ENCODE assay signal across 10 cellular contexts in the genomic region with DNA sequence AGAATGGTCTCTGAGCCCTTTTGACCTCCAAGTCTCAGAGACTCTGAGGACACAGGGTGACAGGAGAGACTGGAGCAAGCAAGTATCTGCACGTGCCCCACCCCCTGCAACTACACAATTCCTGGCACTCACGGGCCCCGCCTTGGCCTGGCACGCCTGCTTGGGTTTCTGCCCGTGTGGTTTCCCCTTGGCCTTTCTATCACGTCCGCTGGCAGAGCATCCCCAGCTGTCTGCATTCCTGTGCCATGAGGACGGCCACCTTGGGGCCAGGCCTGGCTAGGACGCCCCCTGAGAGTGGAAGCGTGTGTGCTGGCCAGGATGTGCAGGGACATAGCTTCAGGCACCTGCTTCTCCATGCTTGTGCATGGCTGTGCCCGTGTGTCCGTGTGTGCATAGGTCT. TPM values are rescaled to one million over a fixed set of nuclear protein-coding genes. Genes with fewer than 3 reads are reported as not detected.
DNase-seq lines count a peak whose midpoint lies in the region; ATAC-seq and TF ChIP-seq lines count a peak whose summit lies in the region.
"Had no signal": no experiment of that assay in that cellular context is flagged by ENCODE, and none has a peak within 500 bp of the region (broad histone marks: within the 10 kb centered on the region; RNA-seq: fewer than 3 reads in every experiment).

No MANE protein-coding gene starts in this region.

- DNase-seq in EH (ENCODE audit: low read depth) (peak; percentile 81), RPMI8226 (peak; percentile 90), foreskin fibroblast (peak; percentile 50 to 65), psoas muscle (peak; percentile 85 to 93), NCI-H2227 treated with DMSO at 0.1 percent for 48 hours (lab: John Stamatoyannopoulos, UW) (no peak), NCI-H2107 (lab: John Stamatoyannopoulos, UW) (no peak)
- no peak for DNase-seq in stimulated activated naive CD8-positive, alpha-beta T cell treated with anti-CD3 and anti-CD28 coated beads, Interleukin-15, amount 100 ng/mL, for 72 hours
- DNase-seq: activated naive CD8-positive, alpha-beta T cell treated with anti-CD3 and anti-CD28 coated beads, Interleukin-2, amount 50 U/mL, for 24 hours had no signal

- no peaks in the 10 kb centered on the region for H3K9me3 ChIP-seq in psoas muscle

- no peak for TF ChIP-seq CTCF in foreskin fibroblast (IDR thresholded peaks at IDR 0.05; ENCODE audit: low read depth, low read length)
- no peak for TF ChIP-seq CTCF in psoas muscle (IDR thresholded peaks at IDR 0.05)

- no peaks in the 10 kb centered on the region for H3K36me3 ChIP-seq in psoas muscle (ENCODE audit: insufficient read depth in 1 of 2, low read depth in 1 of 2)

- H3K27me3 Mint-ChIP-seq in stimulated activated naive CD8-positive, alpha-beta T cell treated with anti-CD3 and anti-CD28 coated beads, Interleukin-15, amount 100 ng/mL, for 72 hours: peaks cover 42% of the 10 kb centered on the region

- no peaks in the 10 kb centered on the region for H3K9me3 Mint-ChIP-seq in stimulated activated naive CD8-positive, alpha-beta T cell treated with anti-CD3 and anti-CD28 coated beads, Interleukin-15, amount 100 ng/mL, for 72 hours
- H3K9me3 Mint-ChIP-seq: activated naive CD8-positive, alpha-beta T cell treated with anti-CD3 and anti-CD28 coated beads, Interleukin-2, amount 50 U/mL, for 24 hours had no signal

- WGBS in psoas muscle, 3 donors: 17 to 31% (median 21%) methylated on average over 12 of the region's 12 CpGs

- intact Hi-C loops in psoas muscle (cut with DNase I): no loop called here

- ATAC-seq in psoas muscle: peak; percentile 46 to 58 (median 56)
- no peak for ATAC-seq in stimulated activated naive CD8-positive, alpha-beta T cell treated with anti-CD3 and anti-CD28 coated beads, Interleukin-15, amount 100 ng/mL, for 72 hours
- no peak for ATAC-seq in GM19324 (IDR thresholded peaks at IDR 0.05; ENCODE audit: low FRiP score, unreplicated experiment)
- ATAC-seq: activated naive CD8-positive, alpha-beta T cell treated with anti-CD3 and anti-CD28 coated beads, Interleukin-2, amount 50 U/mL, for 24 hours had no signal

- H3K27ac ChIP-seq in psoas muscle: peak overlapping the region; percentile 93

- no peak overlapping the region for H3K4me3 Mint-ChIP-seq in stimulated activated naive CD8-positive, alpha-beta T cell treated with anti-CD3 and anti-CD28 coated beads, Interleukin-15, amount 100 ng/mL, for 72 hours
- H3K4me3 Mint-ChIP-seq: activated naive CD8-positive, alpha-beta T cell treated with anti-CD3 and anti-CD28 coated beads, Interleukin-2, amount 50 U/mL, for 24 hours had no signal

- H3K27me3 ChIP-seq in psoas muscle (ENCODE audit: insufficient read depth in 3 of 3, low read length in 2 of 3): no peaks in the 10 kb centered on the region

- peaks cover 20% of the 10 kb centered on the region for H3K4me1 Mint-ChIP-seq in stimulated activated naive CD8-positive, alpha-beta T cell treated with anti-CD3 and anti-CD28 coated beads, Interleukin-15, amount 100 ng/mL, for 72 hours

- H3K27ac Mint-ChIP-seq in stimulated activated naive CD8-positive, alpha-beta T cell treated with anti-CD3 and anti-CD28 coated beads, Interleukin-15, amount 100 ng/mL, for 72 hours: no peak overlapping the region
- H3K27ac Mint-ChIP-seq: activated naive CD8-positive, alpha-beta T cell treated with anti-CD3 and anti-CD28 coated beads, Interleukin-2, amount 50 U/mL, for 24 hours had no signal

- H3K4me3 ChIP-seq in foreskin fibroblast (ENCODE audit: low read depth in 1 of 2, low read length in 2 of 2) (no peak overlapping the region), psoas muscle (no peak overlapping the region)
- H3K4me3 ChIP-seq: skin epidermis had no signal

- H3K4me1 ChIP-seq in psoas muscle: peaks cover 65% of the 10 kb centered on the region

RNA-seq across cellular contexts. Expression of gene EDN2, which starts 14.3 kb away (rescaled TPM):
- not detected for total RNA-seq in psoas muscle
- polyA plus RNA-seq in psoas muscle: under 1 TPM in 2 of 3 donors, not detected in 1; 0.03 to 0.10 TPM

Comparison
In these comparisons a context has a peak if more than half of its experiments do, and no peak if none do; other contexts are left out.
1. DNase-seq: peak in EH (single experiment), RPMI8226 (single experiment), foreskin fibroblast (2 of 2) and psoas muscle (2 of 2); none in stimulated activated naive CD8-positive, alpha-beta T cell treated with anti-CD3 and anti-CD28 coated beads, Interleukin-15, amount 100 ng/mL, for 72 hours (0 of 2), NCI-H2227 treated with DMSO at 0.1 percent for 48 hours (single experiment) and NCI-H2107 (single experiment).
2. ATAC-seq: peak in psoas muscle (4 of 4); none in stimulated activated naive CD8-positive, alpha-beta T cell treated with anti-CD3 and anti-CD28 coated beads, Interleukin-15, amount 100 ng/mL, for 72 hours (single experiment) and GM19324 (single experiment).